Comparison of ENCODE assay signal across 1 cellular context in genomic region chr2:241204490-241204889, GRCh38.
TF ChIP-seq lines count a peak whose summit lies in the region.

No MANE protein-coding gene starts in this region.

TF ChIP-seq in GM12878, 131 proteins besides CTCF, POLR2A, EP300 and RAD21:
- TF ChIP-seq, protein P1, sequence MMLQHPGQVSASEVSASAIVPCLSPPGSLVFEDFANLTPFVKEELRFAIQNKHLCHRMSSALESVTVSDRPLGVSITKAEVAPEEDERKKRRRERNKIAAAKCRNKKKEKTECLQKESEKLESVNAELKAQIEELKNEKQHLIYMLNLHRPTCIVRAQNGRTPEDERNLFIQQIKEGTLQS (IDR thresholded peaks at IDR 0.05; ENCODE audit: borderline replicate concordance, extremely low read depth, low read depth, low read length): no peak
- TF ChIP-seq YBX1 (IDR thresholded peaks at IDR 0.05) (no peak), MAX (IDR thresholded peaks at IDR 0.05; ENCODE audit: low read depth, low read length) (no peak), ZZZ3 (IDR thresholded peaks at IDR 0.05; ENCODE audit: control insufficient read depth, insufficient read length, low read depth) (no peak), ZNF274 (IDR thresholded peaks at IDR 0.05; ENCODE audit: insufficient read depth, insufficient read length) (no peak), IKZF2 (IDR thresholded peaks at IDR 0.05) (no peak), MYC (IDR thresholded peaks at IDR 0.05; ENCODE audit: insufficient read depth, insufficient read length, insufficient replicate concordance, low read length, severe bottlenecking) (no peak), TCF3 (IDR thresholded peaks at IDR 0.05; ENCODE audit: borderline replicate concordance, insufficient read depth, low read depth, low read length) (no peak), SPI1 (IDR thresholded peaks at IDR 0.05; ENCODE audit: borderline replicate concordance, insufficient read depth, low read depth, low read length) (no peak), EED (IDR thresholded peaks at IDR 0.05; ENCODE audit: low read depth) (no peak), RELA (IDR thresholded peaks at IDR 0.05; ENCODE audit: borderline replicate concordance, partially characterized antibody) (no peak)
- TF ChIP-seq, protein P2, sequence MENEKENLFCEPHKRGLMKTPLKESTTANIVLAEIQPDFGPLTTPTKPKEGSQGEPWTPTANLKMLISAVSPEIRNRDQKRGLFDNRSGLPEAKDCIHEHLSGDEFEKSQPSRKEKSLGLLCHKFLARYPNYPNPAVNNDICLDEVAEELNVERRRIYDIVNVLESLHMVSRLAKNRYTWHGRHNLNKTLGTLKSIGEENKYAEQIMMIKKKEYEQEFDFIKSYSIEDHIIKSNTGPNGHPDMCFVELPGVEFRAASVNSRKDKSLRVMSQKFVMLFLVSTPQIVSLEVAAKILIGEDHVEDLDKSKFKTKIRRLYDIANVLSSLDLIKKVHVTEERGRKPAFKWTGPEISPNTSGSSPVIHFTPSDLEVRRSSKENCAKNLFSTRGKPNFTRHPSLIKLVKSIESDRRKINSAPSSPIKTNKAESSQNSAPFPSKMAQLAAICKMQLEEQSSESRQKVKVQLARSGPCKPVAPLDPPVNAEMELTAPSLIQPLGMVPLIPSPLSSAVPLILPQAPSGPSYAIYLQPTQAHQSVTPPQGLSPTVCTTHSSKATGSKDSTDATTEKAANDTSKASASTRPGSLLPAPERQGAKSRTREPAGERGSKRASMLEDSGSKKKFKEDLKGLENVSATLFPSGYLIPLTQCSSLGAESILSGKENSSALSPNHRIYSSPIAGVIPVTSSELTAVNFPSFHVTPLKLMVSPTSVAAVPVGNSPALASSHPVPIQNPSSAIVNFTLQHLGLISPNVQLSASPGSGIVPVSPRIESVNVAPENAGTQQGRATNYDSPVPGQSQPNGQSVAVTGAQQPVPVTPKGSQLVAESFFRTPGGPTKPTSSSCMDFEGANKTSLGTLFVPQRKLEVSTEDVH (IDR thresholded peaks at IDR 0.05; ENCODE audit: low read depth, partially characterized antibody): no peak
